9 cellular contexts compared by ENCODE assay signal in the genomic region with DNA sequence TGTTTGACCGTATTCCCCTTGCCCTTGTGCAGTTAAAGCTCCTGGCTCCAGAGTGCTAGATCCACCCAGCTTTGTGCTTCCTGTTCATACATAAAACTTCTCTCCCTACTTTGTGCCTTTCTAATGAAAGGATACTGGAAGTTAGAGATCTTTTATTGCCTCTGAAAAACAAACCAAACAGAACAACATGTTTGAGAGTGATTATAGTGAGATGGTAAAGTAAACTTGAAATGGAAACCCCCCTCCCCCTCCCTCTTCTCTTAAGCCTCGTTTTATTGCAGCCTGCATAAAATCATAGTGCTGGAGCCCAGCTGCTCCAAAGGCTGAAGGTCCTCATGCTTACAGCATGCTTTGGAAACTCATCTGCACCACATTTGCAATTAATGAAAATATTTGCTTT.
DNase-seq lines count a peak whose midpoint lies in the region; ATAC-seq, FAIRE-seq and TF ChIP-seq lines count a peak whose summit lies in the region.
"Had no signal": no experiment of that assay in that cellular context is flagged by ENCODE, and none has a peak within 500 bp of the region (broad histone marks: within the 10 kb centered on the region; RNA-seq: fewer than 3 reads in every experiment).

No MANE protein-coding gene starts in this region.

- H3K4me2 ChIP-seq in MM.1S (ENCODE audit: low read depth, low read length): no peak overlapping the region

- no peak for TF ChIP-seq CTCF in colonic mucosa (IDR thresholded peaks at IDR 0.05)
- TF ChIP-seq CTCF in pancreas (IDR thresholded peaks at IDR 0.05): no peak
- TF ChIP-seq CTCF in dorsolateral prefrontal cortex (IDR thresholded peaks at IDR 0.05 in 54 of 56, conservative IDR thresholded peaks at IDR 0.05 in 2 of 56; ENCODE audit: low read depth in 1 of 56, partially characterized antibody in 56 of 56): no peak
- TF ChIP-seq CTCF in MM.1S (IDR thresholded peaks at IDR 0.05; ENCODE audit: low read length): no peak

- intact Hi-C loops in colonic mucosa (cut with DNase I): no loop called here
- intact Hi-C loops in pancreas (cut with DNase I): no loop called here
- intact Hi-C loops in dorsolateral prefrontal cortex (cut with DNase I): no loop called here

- no peaks in the 10 kb centered on the region; the same call in 1 of the 2 replicates for H3F3A ChIP-seq in MM.1S (ENCODE audit: insufficient read depth, low read length)

- WGBS in pancreas, 2 donors: 29 to 32% methylated on average over 2 of the region's 2 CpGs

- peak overlapping the region in 1 of 2 donors; percentile 74 for H3K27ac Mint-ChIP-seq in effector memory CD8-positive, alpha-beta T cell
- H3K27ac Mint-ChIP-seq: activated CD4-positive, alpha-beta memory T cell treated with anti-CD3 and anti-CD28 coated beads, Interleukin-2, amount 10 ng/mL, durations not matched to agents 7 days and 5 days had no signal

- no peaks in the 10 kb centered on the region for H3K79me2 ChIP-seq in MM.1S (ENCODE audit: low read length)

- H3K4me1 Mint-ChIP-seq in effector memory CD8-positive, alpha-beta T cell (ENCODE audit: low read depth in 2 of 2): peaks cover 3 to 27% of the 10 kb centered on the region in 2 donors

- H3K27me3 ChIP-seq in colonic mucosa: no peaks in the 10 kb centered on the region
- H3K27me3 ChIP-seq in pancreas: no peaks in the 10 kb centered on the region
- no peaks in the 10 kb centered on the region for H3K27me3 ChIP-seq in dorsolateral prefrontal cortex
- no peaks in the 10 kb centered on the region for H3K27me3 ChIP-seq in MM.1S (replicated peaks; ENCODE audit: insufficient read depth, low read length)

- H3K4me3 Mint-ChIP-seq in effector memory CD8-positive, alpha-beta T cell: peak overlapping the region in 1 of 2 donors; percentile 25
- H3K4me3 Mint-ChIP-seq: activated CD4-positive, alpha-beta memory T cell treated with anti-CD3 and anti-CD28 coated beads, Interleukin-2, amount 10 ng/mL, durations not matched to agents 7 days and 5 days had no signal

- H3K27ac ChIP-seq in colonic mucosa (peak overlapping the region; percentile 87), pancreas (no peak overlapping the region), dorsolateral prefrontal cortex (peak overlapping the region in 3 of 59 donors; percentile 10 to 29 (median 24)), MM.1S (ENCODE audit: low read length) (no peak overlapping the region)

- H3K9me3 ChIP-seq in colonic mucosa (no peaks in the 10 kb centered on the region), pancreas (no peaks in the 10 kb centered on the region), MM.1S (replicated peaks; ENCODE audit: insufficient read depth, low read length) (no peaks in the 10 kb centered on the region)

- peak; percentile 23 for FAIRE-seq in pancreas (lab: Jason Lieb, UNC)

- H3K9me2 ChIP-seq in MM.1S (replicated peaks; ENCODE audit: insufficient read depth, low read length): no peaks in the 10 kb centered on the region

- peak in 1 of 4 donors; percentile 10 for ATAC-seq in pancreas
- ATAC-seq in effector memory CD8-positive, alpha-beta T cell (replicated peaks): no peak

- peaks cover 0 to 17% of the 10 kb centered on the region in 2 donors for H3K9me3 Mint-ChIP-seq in effector memory CD8-positive, alpha-beta T cell

- H2AFZ ChIP-seq in MM.1S (ENCODE audit: low read length): no peak overlapping the region

- H3K36me3 Mint-ChIP-seq in effector memory CD8-positive, alpha-beta T cell (ENCODE audit: insufficient read depth): no peaks in the 10 kb centered on the region

- DNase-seq in COLO668 (lab: John Stamatoyannopoulos, UW; ENCODE audit: unreplicated experiment) (peak; percentile 14), M059J (ENCODE audit: low read depth) (peak; percentile 20), colonic mucosa (peak; percentile 73), pancreas (no peak), dorsolateral prefrontal cortex (no peak), MM.1S (no peak), NCI-H446 (lab: John Stamatoyannopoulos, UW) (no peak)
- DNase-seq in effector memory CD8-positive, alpha-beta T cell: no peak
- DNase-seq: activated CD4-positive, alpha-beta memory T cell treated with anti-CD3 and anti-CD28 coated beads, Interleukin-2, amount 10 ng/mL, durations not matched to agents 7 days and 5 days had no signal

- peaks cover 27% of the 10 kb centered on the region for H3K4me1 ChIP-seq in colonic mucosa
- peaks cover 0 to 25% (median 15%) of the 10 kb centered on the region in 3 donors for H3K4me1 ChIP-seq in pancreas
- H3K4me1 ChIP-seq in MM.1S (ENCODE audit: low read length): peaks cover 19% of the 10 kb centered on the region

- H3K4me3 ChIP-seq in colonic mucosa (no peak overlapping the region), pancreas (no peak overlapping the region), dorsolateral prefrontal cortex (no peak overlapping the region), MM.1S (ENCODE audit: low read length) (no peak overlapping the region)

- no peaks in the 10 kb centered on the region for H4K20me1 ChIP-seq in MM.1S (ENCODE audit: insufficient read depth, low read length)

- H3K9ac ChIP-seq in colonic mucosa (ENCODE audit: low read depth in 2 of 2, low read length in 2 of 2) (peak overlapping the region in 1 of 2 donors; percentile 9), MM.1S (ENCODE audit: low read length) (no peak overlapping the region)

- H3K27me3 Mint-ChIP-seq in effector memory CD8-positive, alpha-beta T cell: no peaks in the 10 kb centered on the region

- no peaks in the 10 kb centered on the region for H3K36me3 ChIP-seq in colonic mucosa
- H3K36me3 ChIP-seq in pancreas: no peaks in the 10 kb centered on the region
- no peaks in the 10 kb centered on the region for H3K36me3 ChIP-seq in MM.1S (replicated peaks; ENCODE audit: insufficient read depth, low read length)

Comparison
In these comparisons a context has a peak if more than half of its experiments do, and no peak if none do; other contexts are left out.
1. DNase-seq: peak in COLO668 (single experiment), M059J (single experiment) and colonic mucosa (single experiment); none in pancreas (0 of 6), dorsolateral prefrontal cortex (0 of 10), effector memory CD8-positive, alpha-beta T cell (0 of 3), MM.1S (single experiment) and NCI-H446 (0 of 2).